Comparison of ENCODE assay signal across 12 cellular contexts in the genomic region with DNA sequence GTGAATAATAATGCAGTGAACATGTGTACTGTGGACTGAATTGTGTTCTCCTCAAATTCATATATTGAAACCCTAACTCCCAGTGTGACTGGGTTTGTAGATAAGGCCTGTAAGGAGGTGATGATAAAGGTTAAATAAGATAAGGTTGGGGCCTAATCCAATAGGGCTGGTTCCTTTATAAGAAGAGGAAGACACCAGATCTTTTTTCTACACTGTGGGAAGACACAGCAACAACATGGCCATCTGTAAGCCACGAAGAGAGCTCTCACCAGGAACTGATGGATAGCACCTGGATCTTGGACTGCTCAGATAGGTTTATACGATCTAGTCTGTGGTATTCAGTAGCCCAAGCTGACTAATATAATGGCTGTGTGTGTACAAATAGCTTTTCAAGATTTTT.
"Had no signal": no experiment of that assay in that cellular context is flagged by ENCODE, and none has a peak within 500 bp of the region (broad histone marks: within the 10 kb centered on the region; RNA-seq: fewer than 3 reads in every experiment).

No MANE protein-coding gene starts in this region.

- H3K4me1 ChIP-seq: breast epithelium, parathyroid adenoma, thyroid gland had no signal

- H3K27ac ChIP-seq: breast epithelium, parathyroid adenoma, skin epidermis, stomach, thyroid gland, vagina had no signal

- DNase-seq: activated CD4-positive, alpha-beta memory T cell treated with anti-CD3 and anti-CD28 coated beads for 36 hours; activated gamma-delta T cell; activated T-cell treated with anti-CD3 and anti-CD28 coated beads, Interleukin-2, amount 50 U/mL, for 48 hours; anterior cingulate cortex; hippocampal formation; kidney glomerular epithelial cell; stomach; thyroid gland had no signal

- H3K9me3 ChIP-seq: breast epithelium, stomach, thyroid gland, vagina had no signal

- H3K36me3 ChIP-seq: breast epithelium, stomach, thyroid gland, vagina had no signal

- H3K27me3 ChIP-seq: breast epithelium, stomach, thyroid gland, vagina had no signal

- H3K4me3 ChIP-seq: breast epithelium, skin epidermis, stomach, thyroid gland, vagina had no signal
